11 cellular contexts compared by ENCODE assay signal in genomic region chr17:1563786-1564613, GRCh38. TPM values are rescaled to one million over a fixed set of nuclear protein-coding genes. Genes with fewer than 3 reads are reported as not detected.
DNase-seq lines count a peak whose midpoint lies in the region; ATAC-seq, FAIRE-seq and TF ChIP-seq lines count a peak whose summit lies in the region.
"Had no signal": no experiment of that assay in that cellular context is flagged by ENCODE, and none has a peak within 500 bp of the region (broad histone marks: within the 10 kb centered on the region; RNA-seq: fewer than 3 reads in every experiment).

No MANE protein-coding gene starts in this region.

- peak in 1 of 2 experiments; percentile 17; a peak in 1 of 4 replicates for TF ChIP-seq RAD21 in K562 (CRISPR knock-in tag; conservative IDR thresholded peaks at IDR 0.05 in 1 of 2, IDR thresholded peaks at IDR 0.05 in 1 of 2)

- no TSS peak for BruUV-seq in K562 (replicated peaks; lab: Mats Ljungman, UMichigan)

- ATAC-seq in K562 (peak; percentile 85), GM19467 (IDR thresholded peaks at IDR 0.05; ENCODE audit: unreplicated experiment) (no peak)

- TF ChIP-seq POLR2A in K562 (conservative IDR thresholded peaks at IDR 0.05), result no peak

- H3K4me2 ChIP-seq in K562 (ENCODE audit: insufficient read depth, low read length) (peak overlapping the region; percentile 86), osteoblast (ENCODE audit: insufficient read depth, low read length) (no peak overlapping the region)

- H3K27me3 Mint-ChIP-seq in T-helper 2 cell treated with Interferon-gamma antibody and Interleukin-4, amounts not matched to agents 5 μg/mL and 100 μg/mL, for 36 hours (ENCODE audit: low read depth), result peaks cover 2% of the 10 kb centered on the region

- H3K9me3 ChIP-seq in K562 (replicated peaks; ENCODE audit: control insufficient read depth, insufficient read depth, low read depth, low read length) (no peaks in the 10 kb centered on the region), osteoblast (ENCODE audit: low read depth, low read length) (no peaks in the 10 kb centered on the region), small intestine (ENCODE audit: control insufficient read depth, low read depth) (no peaks in the 10 kb centered on the region)
- H3K9me3 ChIP-seq: sigmoid colon had no signal

- H3K9me1 ChIP-seq in K562 (ENCODE audit: control insufficient read depth, insufficient read depth, low read length), result no peaks in the 10 kb centered on the region

- FAIRE-seq in K562 (lab: Jason Lieb, UNC) (peak; percentile 98), small intestine (lab: Jason Lieb, UNC) (no peak)
- FAIRE-seq: GM19239 had no signal

- H3K27me3 ChIP-seq in K562 (ENCODE audit: control insufficient read depth in 2 of 2, insufficient read depth in 2 of 2, low read length in 2 of 2) (no peaks in the 10 kb centered on the region), osteoblast (ENCODE audit: insufficient read depth, low read length) (no peaks in the 10 kb centered on the region), small intestine (ENCODE audit: control insufficient read depth in 2 of 2, insufficient read depth in 2 of 2, low read length in 2 of 2) (no peaks in the 10 kb centered on the region)
- H3K27me3 ChIP-seq: sigmoid colon had no signal

- peak overlapping the region; percentile 68 for H3K27ac Mint-ChIP-seq in T-helper 2 cell treated with Interferon-gamma antibody and Interleukin-4, amounts not matched to agents 5 μg/mL and 100 μg/mL, for 36 hours

- H3K4me3 ChIP-seq in K562, result peak overlapping the region; percentile 63
- H3K4me3 ChIP-seq in osteoblast (ENCODE audit: insufficient read depth, low read length), result no peak overlapping the region
- no peak overlapping the region for H3K4me3 ChIP-seq in small intestine (ENCODE audit: low read depth in 1 of 2, low read length in 2 of 2)

- H3K4me1 ChIP-seq in K562 (replicated peaks in 1 of 2; ENCODE audit: control insufficient read depth in 2 of 2, insufficient read depth in 2 of 2, low read length in 2 of 2) (peaks cover 21 to 53% of the 10 kb centered on the region in 2 experiments; a peak in 4 of 5 replicates), osteoblast (ENCODE audit: insufficient read depth, low read length) (peaks cover 10% of the 10 kb centered on the region), small intestine (ENCODE audit: control insufficient read depth in 2 of 2, insufficient read depth in 1 of 2, low read depth in 1 of 2, low read length in 1 of 2) (peaks cover 3 to 7% of the 10 kb centered on the region in 2 donors)

- H3K36me3 Mint-ChIP-seq in T-helper 2 cell treated with Interferon-gamma antibody and Interleukin-4, amounts not matched to agents 5 μg/mL and 100 μg/mL, for 36 hours (ENCODE audit: low read depth), result peaks cover 4% of the 10 kb centered on the region

- TF ChIP-seq CTCF in K562 (IDR thresholded peaks at IDR 0.05 in 2 of 3, conservative IDR thresholded peaks at IDR 0.05 in 1 of 3; ENCODE audit: insufficient read depth in 2 of 3, low read depth in 1 of 3, low read length in 3 of 3) (peak; percentile 37 to 43 (median 40); a peak in 4 of 6 replicates), osteoblast (IDR thresholded peaks at IDR 0.05; ENCODE audit: extremely low read depth, low read depth, low read length) (no peak)

- H3K4me1 Mint-ChIP-seq in T-helper 2 cell treated with Interferon-gamma antibody and Interleukin-4, amounts not matched to agents 5 μg/mL and 100 μg/mL, for 36 hours (ENCODE audit: low read depth), result peaks cover 37% of the 10 kb centered on the region

- intact Hi-C loops in K562 (cut with micrococcal nuclease), result no loop called here

- H3K9ac ChIP-seq in K562 (ENCODE audit: insufficient read depth in 1 of 2, low read depth in 2 of 2, low read length in 2 of 2), result peak overlapping the region; percentile 53 to 84

- H3K79me2 ChIP-seq in K562 (ENCODE audit: control insufficient read depth, insufficient read depth, low read length), result peaks cover 31% of the 10 kb centered on the region
- H3K79me2 ChIP-seq in osteoblast (ENCODE audit: insufficient read depth, low read length), result peaks cover 30% of the 10 kb centered on the region

- H3K36me3 ChIP-seq in K562 (ENCODE audit: control insufficient read depth, insufficient read depth, low read length) (peaks cover 12% of the 10 kb centered on the region; the same call in 1 of the 3 replicates), osteoblast (ENCODE audit: insufficient read depth, low read length) (no peaks in the 10 kb centered on the region), small intestine (ENCODE audit: control insufficient read depth in 2 of 2, insufficient read depth in 2 of 2, low read length in 2 of 2) (no peaks in the 10 kb centered on the region)
- H3K36me3 ChIP-seq: sigmoid colon had no signal

- peak overlapping the region; percentile 91 for H2AFZ ChIP-seq in K562 (ENCODE audit: low read depth, low read length)
- H2AFZ ChIP-seq in osteoblast (ENCODE audit: low read length), result no peak overlapping the region

- CTCF ChIA-PET in K562 (lab: Yijun Ruan, JAX; ENCODE audit: low intra/inter-chr PET ratio), result no interaction called here

- 2% methylated on average over 15 of the region's 19 CpGs for WGBS in K562 (ENCODE audit: insufficient coverage, low coverage, missing lambda C conversion rate)
- WGBS in small intestine, 3 donors, result 24 to 62% (median 44%) methylated on average over 19 of the region's 19 CpGs

- peak; percentile 20; the same call in 1 of the 2 replicates for TF ChIP-seq EP300 in K562 (IDR thresholded peaks at IDR 0.05; ENCODE audit: low read length)

- peaks cover 12% of the 10 kb centered on the region for H4K20me1 ChIP-seq in K562 (replicated peaks; ENCODE audit: control insufficient read depth, insufficient read depth, low read length)
- peaks cover 29% of the 10 kb centered on the region for H4K20me1 ChIP-seq in osteoblast (ENCODE audit: insufficient read depth, low read length)

- H3K4me3 Mint-ChIP-seq in T-helper 2 cell treated with Interferon-gamma antibody and Interleukin-4, amounts not matched to agents 5 μg/mL and 100 μg/mL, for 36 hours, result peak overlapping the region; percentile 71

- H3K27ac ChIP-seq in K562 (ENCODE audit: extremely low read depth, low read depth, low read length) (peak overlapping the region; percentile 78), osteoblast (ENCODE audit: low read depth, low read length) (no peak overlapping the region), small intestine (ENCODE audit: low read depth in 1 of 2, low read length in 1 of 2) (no peak overlapping the region)

- no peaks in the 10 kb centered on the region for H3K9me3 Mint-ChIP-seq in T-helper 2 cell treated with Interferon-gamma antibody and Interleukin-4, amounts not matched to agents 5 μg/mL and 100 μg/mL, for 36 hours

- in situ Hi-C loops in K562 (cut with MboI), result no loop called here

- POLR2A ChIA-PET in K562 (lab: Yijun Ruan, JAX), result interaction anchor here (0.6 kb wide), 2 partner anchors 192 to 629 kb away, joined by 3 to 4 read pairs; no protein-coding TSS in a partner anchor

- DNase-seq in T-helper 2 cell treated with Interferon-gamma antibody and Interleukin-4, amounts not matched to agents 5 μg/mL and 100 μg/mL, for 36 hours (ENCODE audit: low spot score), result no peak
- no peak for DNase-seq in T-helper 2 cell
- DNase-seq in NCI-H748 (lab: John Stamatoyannopoulos, UW; ENCODE audit: unreplicated experiment), result peak; percentile 55
- DNase-seq in K562 (ENCODE audit: extremely low read depth in 1 of 4, low spot score in 3 of 4), result peak; percentile 67 to 92 (median 76)
- peak; percentile 78 for DNase-seq in osteoblast (ENCODE audit: insufficient read length, low spot score, missing footprints)
- no peak for DNase-seq in small intestine
- no peak for DNase-seq in activated CD8-positive, alpha-beta memory T cell treated with anti-CD3 and anti-CD28 coated beads for 24 hours
- DNase-seq: NCI-H1048 had no signal

RNA-seq across cellular contexts. Expression of gene PITPNA, which starts 1.4 kb away (rescaled TPM):
- total RNA-seq in K562 (2011; cell fraction: chromatin; rRNA removed; ENCODE audit: low replicate concordance), result 34.8 and 41.3 TPM in 2 replicates
- total RNA-seq in K562 (2011; cell fraction: nucleolus; rRNA removed), result 14.2 and 16.3 TPM in 2 replicates
- total RNA-seq in K562 (2011; cell fraction: nucleoplasm; rRNA removed), result 27.9 and 46.9 TPM in 2 replicates
- total RNA-seq in K562 (2014; rRNA removed) (17.3 and 33.9 TPM in 2 replicates), K562 (2014; rRNA removed; fragmentation: Illumina TruSeq; extraction: Trizol) (15.7 TPM in 2 replicates), K562 (2015; rRNA removed; fragmentation: Illumina TruSeq; extraction: Trizol) (13.0 and 16.6 TPM in 2 replicates), K562 (2021) (44.6 and 45.2 TPM in 2 replicates), osteoblast (19.2 and 21.5 TPM in 2 replicates)
- polyA plus RNA-seq in K562 (2011; rRNA removed) (30.0 and 47.9 TPM in 2 replicates), K562 (2014; fragmentation: Illumina TruSeq; extraction: Trizol) (37.8 and 52.2 TPM in 2 replicates), K562 (2014; fragmentation: Nextera tagmentation; extraction: Ambion mirVana) (1 to 10 TPM; 7.2 to 8.8 TPM), K562 (2014; rRNA removed) (28.1 and 37.7 TPM in 2 replicates), small intestine (10 to 100 TPM; 39.8 to 51.2 (median 47.8) TPM)
- 24.6 and 30.3 TPM in 2 replicates for polyA plus RNA-seq in K562 (2011; cell fraction: cytosol; rRNA removed)
- 26.2 and 26.6 TPM in 2 replicates for polyA plus RNA-seq in K562 (2011; cell fraction: nucleus; rRNA removed)
- polyA plus RNA-seq in K562 (2012), result 33.5 and 37.0 TPM in 2 replicates
- 17.3 and 23.1 TPM in 2 replicates for polyA minus RNA-seq in K562 (2011; rRNA and poly(A)+ RNA removed)
- 12.8 and 14.8 TPM in 2 replicates for polyA minus RNA-seq in K562 (2011; cell fraction: cytosol; rRNA and poly(A)+ RNA removed)
- 3.4 and 5.3 TPM in 2 replicates for polyA minus RNA-seq in K562 (2011; cell fraction: nucleus; rRNA and poly(A)+ RNA removed)

RNA-seq across cellular contexts. Expression of gene INPP5K, which starts 47.6 kb away (rescaled TPM):
- 20.1 and 48.1 TPM in 2 replicates for total RNA-seq in K562 (2011; cell fraction: chromatin; rRNA removed; ENCODE audit: low replicate concordance)
- total RNA-seq in K562 (2011; cell fraction: nucleolus; rRNA removed), result 28.3 and 32.5 TPM in 2 replicates
- 18.3 and 29.5 TPM in 2 replicates for total RNA-seq in K562 (2011; cell fraction: nucleoplasm; rRNA removed)
- 15.1 and 23.3 TPM in 2 replicates for total RNA-seq in K562 (2014; rRNA removed)
- total RNA-seq in K562 (2014; rRNA removed; fragmentation: Illumina TruSeq; extraction: Trizol), result 6.0 and 7.2 TPM in 2 replicates
- total RNA-seq in K562 (2015; rRNA removed; fragmentation: Illumina TruSeq; extraction: Trizol), result 5.5 and 7.4 TPM in 2 replicates
- total RNA-seq in K562 (2021), result 11.8 and 13.7 TPM in 2 replicates
- 12.1 and 12.4 TPM in 2 replicates for polyA plus RNA-seq in K562 (2011; rRNA removed)
- 13.8 and 18.3 TPM in 2 replicates for polyA plus RNA-seq in K562 (2011; cell fraction: cytosol; rRNA removed)
- 17.2 and 21.3 TPM in 2 replicates for polyA plus RNA-seq in K562 (2011; cell fraction: nucleus; rRNA removed)
- 14.0 and 20.7 TPM in 2 replicates for polyA plus RNA-seq in K562 (2012)
- polyA plus RNA-seq in K562 (2014; fragmentation: Illumina TruSeq; extraction: Trizol), result 10.1 and 10.2 TPM in 2 replicates
- 1 to 10 TPM in 1 of 2 experiments, under 1 TPM in 1; 0.63 to 1.0 TPM for polyA plus RNA-seq in K562 (2014; fragmentation: Nextera tagmentation; extraction: Ambion mirVana)
- 12.2 and 12.9 TPM in 2 replicates for polyA plus RNA-seq in K562 (2014; rRNA removed)
- 10.6 and 16.2 TPM in 2 replicates for polyA minus RNA-seq in K562 (2011; rRNA and poly(A)+ RNA removed)
- polyA minus RNA-seq in K562 (2011; cell fraction: cytosol; rRNA and poly(A)+ RNA removed), result 10.8 and 16.8 TPM in 2 replicates
- polyA minus RNA-seq in K562 (2011; cell fraction: nucleus; rRNA and poly(A)+ RNA removed), result 11.6 and 12.9 TPM in 2 replicates
- total RNA-seq in osteoblast, result 40.4 and 51.4 TPM in 2 replicates
- polyA plus RNA-seq in small intestine, result 10 to 100 TPM; 21.8 to 28.1 (median 26.8) TPM

Comparison
In these comparisons a context has a peak if more than half of its experiments do, and no peak if none do; other contexts are left out.
1. DNase-seq: peak in NCI-H748 (single experiment), K562 (4 of 4) and osteoblast (single experiment); none in T-helper 2 cell treated with Interferon-gamma antibody and Interleukin-4, amounts not matched to agents 5 μg/mL and 100 μg/mL, for 36 hours (single experiment), T-helper 2 cell (0 of 5), small intestine (single experiment) and activated CD8-positive, alpha-beta memory T cell treated with anti-CD3 and anti-CD28 coated beads for 24 hours (single experiment).